ENCODE assay signal across 8 cellular contexts in the genomic region with DNA sequence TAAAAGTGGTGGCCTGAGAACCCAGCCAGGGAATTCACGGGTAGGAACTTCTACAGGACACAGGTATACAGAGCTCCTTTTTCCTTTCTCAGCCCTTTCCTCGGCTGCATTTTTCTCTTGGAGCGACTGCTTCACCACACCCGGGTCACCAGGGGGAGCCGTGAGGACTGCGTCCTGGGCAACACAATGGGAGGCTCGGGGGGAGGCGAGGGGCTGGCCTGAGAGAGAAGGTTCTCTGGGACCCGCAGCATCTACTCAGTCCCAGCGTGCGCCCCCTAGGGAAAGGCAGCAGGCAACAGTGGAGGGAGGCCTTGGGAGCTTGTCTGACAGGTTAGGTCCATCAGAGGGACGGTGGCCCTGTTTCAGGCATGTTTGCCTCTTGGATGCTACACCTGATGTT. TPM values are rescaled to one million over a fixed set of nuclear protein-coding genes. Genes with fewer than 3 reads are reported as not detected.
A peak's percentile ranks its signal among the peaks of the same experiment; 100 is the strongest.
DNase-seq lines count a peak whose midpoint lies in the region; ATAC-seq, FAIRE-seq and TF ChIP-seq lines count a peak whose summit lies in the region.
"Not testable (repeated sequence)": the region's sequence is repeated elsewhere in the genome, so short reads cannot be mapped to it uniquely, and the experiment has no call there.

No MANE protein-coding gene starts in this region.

- not testable (repeated sequence) for H3K27me3 Mint-ChIP-seq in glutamatergic neuron (ENCODE audit: unreplicated experiment)

- POLR2A ChIA-PET in K562 (lab: Yijun Ruan, JAX) = interaction anchor here (0.6 kb wide), 2 partner anchors 37 to 59 kb away, joined by 3 read pairs; no protein-coding TSS in a partner anchor

- in situ Hi-C loops in K562 (cut with MboI) = not testable (repeated sequence)

- H3K9me1 ChIP-seq in K562 (ENCODE audit: control insufficient read depth, insufficient read depth, low read length) = not testable (repeated sequence)

- not testable (repeated sequence) for H3K9me3 ChIP-seq in K562 (replicated peaks; ENCODE audit: control insufficient read depth, insufficient read depth, low read depth, low read length); stomach

- not testable (repeated sequence) for H4K20me1 ChIP-seq in K562 (replicated peaks; ENCODE audit: control insufficient read depth, insufficient read depth, low read length)

- not testable (repeated sequence) for H3K4ac ChIP-seq in mesendoderm (ENCODE audit: low read depth, low read length)

- H2BK120ac ChIP-seq in mesendoderm (ENCODE audit: low read depth, low read length) = not testable (repeated sequence)

- CTCF ChIA-PET in K562 (lab: Yijun Ruan, JAX; ENCODE audit: low intra/inter-chr PET ratio) = not testable (repeated sequence)

- 15% methylated on average over 8 of the region's 12 CpGs for WGBS in K562 (ENCODE audit: insufficient coverage, low coverage, missing lambda C conversion rate)
- WGBS in mesendoderm (ENCODE audit: extremely low coverage, insufficient coverage, low lambda C conversion rate) = no CpG with 5 or more reads among the region's 12 CpGs
- 11 to 30% (median 22%) methylated on average over 6 to 12 of the region's 12 CpGs for WGBS in stomach, 5 donors

- H3K27ac ChIP-seq in K562 (ENCODE audit: extremely low read depth, low read depth, low read length); mesendoderm (ENCODE audit: low read depth, low read length); stomach: not testable (repeated sequence)

- TF ChIP-seq RAD21 in K562 (CRISPR knock-in tag; conservative IDR thresholded peaks at IDR 0.05 in 1 of 2, IDR thresholded peaks at IDR 0.05 in 1 of 2) = not testable (repeated sequence)

- H3K27me3 ChIP-seq in K562 (ENCODE audit: control insufficient read depth in 2 of 2, insufficient read depth in 2 of 2, low read length in 2 of 2); mesendoderm (ENCODE audit: insufficient read depth, low read length, poor library complexity); stomach: not testable (repeated sequence)

- H4K5ac ChIP-seq in mesendoderm (ENCODE audit: low read length) = not testable (repeated sequence)

- not testable (repeated sequence) for TF ChIP-seq POLR2A in K562 (conservative IDR thresholded peaks at IDR 0.05); stomach (IDR thresholded peaks at IDR 0.05)

- not testable (repeated sequence) for H3K4me1 ChIP-seq in K562 (replicated peaks in 1 of 2; ENCODE audit: control insufficient read depth in 2 of 2, insufficient read depth in 2 of 2, low read length in 2 of 2); mesendoderm (ENCODE audit: control insufficient read depth, low read depth, low read length); stomach

- not testable (repeated sequence) for H4K8ac ChIP-seq in mesendoderm (ENCODE audit: low read depth, low read length)

- peak; percentile 99 for ATAC-seq in K562

- not testable (repeated sequence) for H3K4me2 ChIP-seq in K562 (ENCODE audit: insufficient read depth, low read length); mesendoderm (ENCODE audit: low read length)

- not testable (repeated sequence) for H3K23ac ChIP-seq in mesendoderm (ENCODE audit: low read length)

- H2AFZ ChIP-seq in K562 (ENCODE audit: low read depth, low read length) = not testable (repeated sequence)

- TF ChIP-seq EP300 in K562 (IDR thresholded peaks at IDR 0.05; ENCODE audit: low read length); stomach (IDR thresholded peaks at IDR 0.05): not testable (repeated sequence)

- H3K4me3 Mint-ChIP-seq in glutamatergic neuron (ENCODE audit: unreplicated experiment) = not testable (repeated sequence)

- H3K27ac Mint-ChIP-seq in glutamatergic neuron (ENCODE audit: unreplicated experiment) = not testable (repeated sequence)

- H2BK5ac ChIP-seq in mesendoderm (ENCODE audit: low read length) = not testable (repeated sequence)

- not testable (repeated sequence) for H3K9me3 Mint-ChIP-seq in glutamatergic neuron (ENCODE audit: unreplicated experiment)

- intact Hi-C loops in K562 (cut with micrococcal nuclease); stomach (cut with DNase I; ENCODE audit: low total_unique reads): not testable (repeated sequence)

- not testable (repeated sequence) for H3K4me1 Mint-ChIP-seq in glutamatergic neuron (ENCODE audit: low read depth, unreplicated experiment)

- H2AK5ac ChIP-seq in mesendoderm (ENCODE audit: low read length) = not testable (repeated sequence)

- H3K18ac ChIP-seq in mesendoderm (ENCODE audit: low read length) = not testable (repeated sequence)

- H3K79me2 ChIP-seq in K562 (ENCODE audit: control insufficient read depth, insufficient read depth, low read length); mesendoderm (ENCODE audit: control insufficient read depth, insufficient read depth, low read length): not testable (repeated sequence)

- DNase-seq in DMS153 (lab: John Stamatoyannopoulos, UW) = peak; percentile 51
- peak; percentile 22 for DNase-seq in HPDE6-E6E7 (ENCODE audit: extremely low spot score)
- DNase-seq in NCI-H510A (lab: John Stamatoyannopoulos, UW) = peak; percentile 45
- peak; percentile 13 to 35 for DNase-seq in SW 1271 (lab: John Stamatoyannopoulos, UW)
- DNase-seq in K562 (ENCODE audit: extremely low read depth in 1 of 4, low spot score in 3 of 4) = peak; percentile 35 to 71 (median 38)
- peak; percentile 76 for DNase-seq in glutamatergic neuron
- DNase-seq in mesendoderm = peak; percentile 95
- DNase-seq in stomach = peak; percentile 49

- H3K79me1 ChIP-seq in mesendoderm (ENCODE audit: low read length) = not testable (repeated sequence)

- not testable (repeated sequence) for H3K36me3 ChIP-seq in K562 (ENCODE audit: control insufficient read depth, insufficient read depth, low read length); mesendoderm (ENCODE audit: control insufficient read depth, insufficient read depth, low read length)
- peaks cover 0 to 29% (median 14%) of the 10 kb centered on the region in 4 donors for H3K36me3 ChIP-seq in stomach

- not testable (repeated sequence) for H3K4me3 ChIP-seq in K562; mesendoderm (ENCODE audit: low read length); stomach

- not testable (repeated sequence) for H3K9ac ChIP-seq in K562 (ENCODE audit: insufficient read depth in 1 of 2, low read depth in 2 of 2, low read length in 2 of 2); mesendoderm (ENCODE audit: low read length)

- not testable (repeated sequence) for H2BK15ac ChIP-seq in mesendoderm (replicated peaks; ENCODE audit: low read depth)

- TF ChIP-seq CTCF in K562 (IDR thresholded peaks at IDR 0.05 in 2 of 3, conservative IDR thresholded peaks at IDR 0.05 in 1 of 3; ENCODE audit: insufficient read depth in 2 of 3, low read depth in 1 of 3, low read length in 3 of 3) (peak; percentile 53 to 70 (median 59); a peak in 5 of 6 replicates), glutamatergic neuron (IDR thresholded peaks at IDR 0.05; ENCODE audit: partially characterized antibody, unreplicated experiment) (peak; percentile 38), stomach (IDR thresholded peaks at IDR 0.05) (peak in 1 of 7 experiments; percentile 25)

- not testable (repeated sequence) for H3K56ac ChIP-seq in mesendoderm (ENCODE audit: low read length)

- not testable (repeated sequence) for BruUV-seq in K562 (replicated peaks; lab: Mats Ljungman, UMichigan)

- not testable (repeated sequence) for FAIRE-seq in K562 (lab: Jason Lieb, UNC)

- not testable (repeated sequence) for H3K36me3 Mint-ChIP-seq in glutamatergic neuron (ENCODE audit: unreplicated experiment)

RNA-seq across cellular contexts. Expression of gene RABL2B, which starts 8.3 kb away (rescaled TPM):
- 23.4 and 71.3 TPM in 2 replicates for total RNA-seq in K562 (2011; cell fraction: chromatin; rRNA removed; ENCODE audit: low replicate concordance)
- 24.9 and 40.2 TPM in 2 replicates for total RNA-seq in K562 (2011; cell fraction: nucleolus; rRNA removed)
- total RNA-seq in K562 (2011; cell fraction: nucleoplasm; rRNA removed) = 28.4 and 29.3 TPM in 2 replicates
- total RNA-seq in K562 (2014; rRNA removed) = 2.5 and 3.4 TPM in 2 replicates
- 3.0 and 3.1 TPM in 2 replicates for total RNA-seq in K562 (2014; rRNA removed; fragmentation: Illumina TruSeq; extraction: Trizol)
- total RNA-seq in K562 (2015; rRNA removed; fragmentation: Illumina TruSeq; extraction: Trizol) = 3.0 and 3.6 TPM in 2 replicates
- total RNA-seq in K562 (2021) = 4.5 and 5.7 TPM in 2 replicates
- polyA plus RNA-seq in K562 (2011; rRNA removed) = 8.5 and 10.7 TPM in 2 replicates
- polyA plus RNA-seq in K562 (2011; cell fraction: cytosol; rRNA removed) = 7.0 and 7.7 TPM in 2 replicates
- polyA plus RNA-seq in K562 (2011; cell fraction: nucleus; rRNA removed) = 38.1 and 53.1 TPM in 2 replicates
- polyA plus RNA-seq in K562 (2012) = 6.0 and 9.8 TPM in 2 replicates
- 5.8 and 5.9 TPM in 2 replicates for polyA plus RNA-seq in K562 (2014; fragmentation: Illumina TruSeq; extraction: Trizol)
- polyA plus RNA-seq in K562 (2014; fragmentation: Nextera tagmentation; extraction: Ambion mirVana) = under 1 TPM; 0.76 to 0.87 TPM
- 4.9 and 5.2 TPM in 2 replicates for polyA plus RNA-seq in K562 (2014; rRNA removed)
- polyA minus RNA-seq in K562 (2011; rRNA and poly(A)+ RNA removed) = 4.7 and 7.8 TPM in 2 replicates
- 3.0 and 5.6 TPM in 2 replicates for polyA minus RNA-seq in K562 (2011; cell fraction: cytosol; rRNA and poly(A)+ RNA removed)
- 9.3 and 10.6 TPM in 2 replicates for polyA minus RNA-seq in K562 (2011; cell fraction: nucleus; rRNA and poly(A)+ RNA removed)
- 19.2 TPM for total RNA-seq in glutamatergic neuron (ENCODE audit: unreplicated experiment)
- polyA plus RNA-seq in mesendoderm (2013, experiment 1 of 2) = 15.7 TPM
- 16.1 TPM for polyA plus RNA-seq in mesendoderm (2013, experiment 2 of 2)
- total RNA-seq in stomach = 10 to 100 TPM in 3 of 5 donors, 1 to 10 TPM in 2; 6.6 to 18.1 (median 11.3) TPM
- 10 to 100 TPM; 13.1 to 15.6 (median 13.5) TPM for polyA plus RNA-seq in stomach

RNA-seq across cellular contexts. Expression of gene ACR, which starts 37.1 kb away (rescaled TPM):
- not detected in 2 replicates for total RNA-seq in K562 (2011; cell fraction: chromatin; rRNA removed; ENCODE audit: low replicate concordance)
- total RNA-seq in K562 (2011; cell fraction: nucleolus; rRNA removed) = not detected in 2 replicates
- total RNA-seq in K562 (2011; cell fraction: nucleoplasm; rRNA removed) = not detected in 2 replicates
- total RNA-seq in K562 (2014; rRNA removed) (not detected in 2 replicates), K562 (2014; rRNA removed; fragmentation: Illumina TruSeq; extraction: Trizol) (not detected in 2 replicates), K562 (2015; rRNA removed; fragmentation: Illumina TruSeq; extraction: Trizol) (not detected in 2 replicates), K562 (2021) (not detected in 2 replicates), glutamatergic neuron (ENCODE audit: unreplicated experiment) (not detected), stomach (under 1 TPM in 1 of 5 donors, not detected in 4; 0.37 TPM)
- polyA plus RNA-seq in K562 (2011; rRNA removed) (not detected in 2 replicates), K562 (2014; fragmentation: Illumina TruSeq; extraction: Trizol) (not detected in 2 replicates), K562 (2014; fragmentation: Nextera tagmentation; extraction: Ambion mirVana) (not detected), K562 (2014; rRNA removed) (not detected in 2 replicates), stomach (under 1 TPM in 2 of 3 donors, not detected in 1; 0.19 to 0.23 TPM)
- not detected in 2 replicates for polyA plus RNA-seq in K562 (2011; cell fraction: cytosol; rRNA removed)
- not detected in 2 replicates for polyA plus RNA-seq in K562 (2011; cell fraction: nucleus; rRNA removed)
- polyA plus RNA-seq in K562 (2012) = not detected in 2 replicates
- polyA minus RNA-seq in K562 (2011; rRNA and poly(A)+ RNA removed) = not detected in 2 replicates
- not detected in 2 replicates for polyA minus RNA-seq in K562 (2011; cell fraction: cytosol; rRNA and poly(A)+ RNA removed)
- polyA minus RNA-seq in K562 (2011; cell fraction: nucleus; rRNA and poly(A)+ RNA removed) = not detected in 2 replicates
- not detected for polyA plus RNA-seq in mesendoderm (2013, experiment 1 of 2)
- polyA plus RNA-seq in mesendoderm (2013, experiment 2 of 2) = not detected

Comparison
In these comparisons a context has a peak if more than half of its experiments do, and no peak if none do; other contexts are left out.
1. DNase-seq: peak in every context shown above with its lines; median percentile 95 in mesendoderm; 76 in glutamatergic neuron; 51 in DMS153; 49 in stomach; 45 in NCI-H510A; 38 in K562; 24 in SW 1271; 22 in HPDE6-E6E7.